19 cellular contexts compared by ENCODE assay signal in genomic region chr17:31397256-31397939, GRCh38. TPM values are rescaled to one million over a fixed set of nuclear protein-coding genes. Genes with fewer than 3 reads are reported as not detected.
"Had no signal": no experiment of that assay in that cellular context is flagged by ENCODE, and none has a peak within 500 bp of the region (broad histone marks: within the 10 kb centered on the region; RNA-seq: fewer than 3 reads in every experiment).

No MANE protein-coding gene starts in this region.

- DNase-seq: activated CD4-positive, alpha-beta T cell treated with anti-CD3 and anti-CD28 coated beads for 1 hour; activated CD4-positive, alpha-beta T cell treated with anti-CD3 and anti-CD28 coated beads, Interleukin-2, amount 50 U/mL, for 4 hours; activated naive CD4-positive, alpha-beta T cell; activated T-cell treated with anti-CD3 and anti-CD28 coated beads, Interleukin-2, amount 50 U/mL, for 1 hour; brain microvascular endothelial cell; caudate nucleus; effector memory CD4-positive, alpha-beta T cell; foreskin melanocyte; immature natural killer cell; kidney glomerular epithelial cell; left ventricle myocardium superior; stimulated activated CD4-positive, alpha-beta T cell treated with anti-CD3 and anti-CD28 coated beads, Interleukin-2, amount 100 ng/mL, for 24 hours; stimulated activated naive CD4-positive, alpha-beta T cell treated with Interleukin-2 at 50 U/mL for 16 hours; thyroid gland had no signal

- H3K27ac Mint-ChIP-seq: activated naive CD8-positive, alpha-beta T cell; activated T-helper 17 cell treated with anti-CD3 and anti-CD28 coated beads, Interleukin-2, amount 50 U/mL, for 72 hours; immature natural killer cell; natural killer cell treated with Interleukin-12 subunit alpha and Interleukin-12 subunit beta and Interleukin-15 and Interleukin-18, amount 100 ng/mL, for 72 hours; T-helper 2 cell treated with Interferon-gamma antibody and Interleukin-4, amounts not matched to agents 5 μg/mL and 100 μg/mL, for 36 hours had no signal

- H3K4me3 Mint-ChIP-seq: activated naive CD8-positive, alpha-beta T cell; activated T-helper 17 cell treated with anti-CD3 and anti-CD28 coated beads, Interleukin-2, amount 50 U/mL, for 72 hours; immature natural killer cell; natural killer cell treated with Interleukin-12 subunit alpha and Interleukin-12 subunit beta and Interleukin-15 and Interleukin-18, amount 100 ng/mL, for 72 hours; T-helper 2 cell treated with Interferon-gamma antibody and Interleukin-4, amounts not matched to agents 5 μg/mL and 100 μg/mL, for 36 hours had no signal

- H3K9me3 Mint-ChIP-seq: activated T-helper 17 cell treated with anti-CD3 and anti-CD28 coated beads, Interleukin-2, amount 50 U/mL, for 72 hours; natural killer cell treated with Interleukin-12 subunit alpha and Interleukin-12 subunit beta and Interleukin-15 and Interleukin-18, amount 100 ng/mL, for 72 hours; T-helper 2 cell treated with Interferon-gamma antibody and Interleukin-4, amounts not matched to agents 5 μg/mL and 100 μg/mL, for 36 hours had no signal

- H3K36me3 Mint-ChIP-seq: activated naive CD8-positive, alpha-beta T cell; natural killer cell treated with Interleukin-12 subunit alpha and Interleukin-12 subunit beta and Interleukin-15 and Interleukin-18, amount 100 ng/mL, for 72 hours had no signal

RNA-seq across cellular contexts. Expression of gene RAB11FIP4, which starts 5.9 kb away (rescaled TPM):
- total RNA-seq: dermis microvascular lymphatic vessel endothelial cell had no signal
